ENCODE assay signal across 8 cellular contexts in the genomic region with DNA sequence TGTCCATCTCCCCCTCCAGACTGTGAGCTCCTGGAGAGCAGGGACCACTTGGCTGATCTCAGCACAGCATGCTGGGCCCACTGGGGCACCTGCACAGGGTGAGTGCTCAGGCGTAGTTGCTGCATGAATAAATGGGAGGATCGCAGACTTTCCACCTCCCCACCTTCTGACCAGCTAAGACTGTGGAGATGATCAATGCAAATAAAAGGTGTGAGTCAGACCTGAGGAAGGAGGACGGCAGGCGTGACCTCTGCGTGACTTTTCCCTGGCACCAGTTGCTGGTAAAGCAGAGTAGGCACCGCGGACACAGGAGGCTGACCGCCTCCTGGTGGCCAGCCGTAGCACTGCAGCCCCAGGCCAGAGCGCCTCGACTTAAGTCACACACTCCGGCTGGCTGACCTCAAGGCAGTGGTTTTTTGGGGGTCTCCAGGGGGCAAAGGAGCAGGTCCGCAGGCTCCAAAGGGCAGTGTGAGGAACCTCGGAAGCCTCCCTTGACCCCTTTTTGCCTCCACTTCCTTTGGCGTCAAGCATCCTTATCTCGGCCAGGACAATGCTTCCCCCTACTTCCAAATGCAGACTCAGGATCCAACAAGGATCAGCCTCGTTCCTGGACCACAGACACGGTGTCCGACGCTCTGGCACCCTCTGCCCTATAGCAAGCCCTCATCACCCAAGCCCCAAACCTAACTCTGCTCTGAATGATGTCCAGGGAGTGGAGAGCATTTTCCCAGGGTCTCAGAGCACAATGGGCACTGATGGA. TPM values are rescaled to one million over a fixed set of nuclear protein-coding genes. Genes with fewer than 3 reads are reported as not detected.
A peak's percentile ranks its signal among the peaks of the same experiment; 100 is the strongest.
DNase-seq lines count a peak whose midpoint lies in the region; ATAC-seq and TF ChIP-seq lines count a peak whose summit lies in the region.

No MANE protein-coding gene starts in this region.

- H3K36me3 ChIP-seq in RWPE2 (ENCODE audit: low read depth) (no peaks in the 10 kb centered on the region), psoas muscle (ENCODE audit: insufficient read depth in 1 of 2, low read depth in 1 of 2) (no peaks in the 10 kb centered on the region)

- intact Hi-C loops in Right ventricle myocardium inferior (cut with DNase I), result loop anchor here (2.0 kb wide), 1 partner anchor 542 kb away; no protein-coding TSS in a partner anchor
- intact Hi-C loops in psoas muscle (cut with DNase I), result loop anchor here in 1 of 2 donors (5.0 kb wide), 1 partner anchor 542 kb away; no protein-coding TSS in a partner anchor

- no peaks in the 10 kb centered on the region for H3K9me3 ChIP-seq in RWPE2 (ENCODE audit: severe bottlenecking)
- H3K9me3 ChIP-seq in psoas muscle, result peaks cover 12% of the 10 kb centered on the region

- DNase-seq in GM04504 (ENCODE audit: low read depth), result peak; percentile 51
- DNase-seq in RWPE2 (ENCODE audit: low spot score), result peak; percentile 92
- peak; percentile 57 for DNase-seq in activated gamma-delta T cell treated with Interleukin-2 at 50 U/mL for 16 hours
- peak; percentile 88 for DNase-seq in Right ventricle myocardium inferior (ENCODE audit: missing footprints)
- peak; percentile 66 to 71 for DNase-seq in psoas muscle
- no peak for DNase-seq in cerebellar nuclear complex (lab: John Stamatoyannopoulos, UW)

- H3K27ac ChIP-seq in RWPE2 (ENCODE audit: poor library complexity, severe bottlenecking) (no peak overlapping the region), psoas muscle (no peak overlapping the region)

- 24 to 31% (median 28%) methylated on average over 20 of the region's 20 CpGs for WGBS in psoas muscle, 3 donors

- H3K4me1 ChIP-seq in RWPE2 (ENCODE audit: insufficient read depth, poor library complexity, severe bottlenecking), result peaks cover 3% of the 10 kb centered on the region
- no peaks in the 10 kb centered on the region for H3K4me1 ChIP-seq in psoas muscle

- H3K4me3 ChIP-seq in RWPE2 (ENCODE audit: severe bottlenecking) (no peak overlapping the region), psoas muscle (no peak overlapping the region)

- peak; percentile 50 for ATAC-seq in HG03196 (IDR thresholded peaks at IDR 0.05; ENCODE audit: unreplicated experiment)
- peak; percentile 99 for ATAC-seq in RWPE2 (ENCODE audit: low read depth)
- ATAC-seq in Right ventricle myocardium inferior, result peak; percentile 68
- peak; percentile 74 to 86 (median 82) for ATAC-seq in psoas muscle
- no peak for ATAC-seq in HG02981 (IDR thresholded peaks at IDR 0.05; ENCODE audit: unreplicated experiment)

- no peaks in the 10 kb centered on the region for H3K27me3 ChIP-seq in RWPE2 (ENCODE audit: insufficient read depth, poor library complexity, severe bottlenecking)
- H3K27me3 ChIP-seq in psoas muscle (ENCODE audit: insufficient read depth in 3 of 3, low read length in 2 of 3), result no peaks in the 10 kb centered on the region

- peak; percentile 94 for TF ChIP-seq CTCF in RWPE2 (IDR thresholded peaks at IDR 0.05; ENCODE audit: poor library complexity, severe bottlenecking)
- peak; percentile 84 for TF ChIP-seq CTCF in psoas muscle (IDR thresholded peaks at IDR 0.05)

RNA-seq across cellular contexts. Expression of gene TDRD7, which starts 12.7 kb away (rescaled TPM):
- 8.7 TPM for total RNA-seq in Right ventricle myocardium inferior
- 1 to 10 TPM; 3.3 to 7.0 (median 5.0) TPM for total RNA-seq in psoas muscle
- polyA plus RNA-seq in psoas muscle, result 1 to 10 TPM; 2.3 to 9.9 (median 3.5) TPM

Comparison
In these comparisons a context has a peak if more than half of its experiments do, and no peak if none do; other contexts are left out.
1. DNase-seq: peak in GM04504 (single experiment), RWPE2 (single experiment), activated gamma-delta T cell treated with Interleukin-2 at 50 U/mL for 16 hours (single experiment), Right ventricle myocardium inferior (single experiment) and psoas muscle (2 of 2); none in cerebellar nuclear complex (0 of 2).